9 cellular contexts compared by ENCODE assay signal in genomic region chr6:43695078-43695966, GRCh38. TPM values are rescaled to one million over a fixed set of nuclear protein-coding genes. Genes with fewer than 3 reads are reported as not detected.
DNase-seq lines count a peak whose midpoint lies in the region; TF ChIP-seq lines count a peak whose summit lies in the region.
"Had no signal": no experiment of that assay in that cellular context is flagged by ENCODE, and none has a peak within 500 bp of the region (broad histone marks: within the 10 kb centered on the region; RNA-seq: fewer than 3 reads in every experiment).

No MANE protein-coding gene starts in this region.

- H3K4me1 ChIP-seq in iPS-20b (ENCODE audit: insufficient read depth, low read length), result peaks cover 31% of the 10 kb centered on the region
- H3K4me1 ChIP-seq in skeletal muscle tissue (ENCODE audit: control insufficient read depth in 3 of 3, insufficient read depth in 3 of 3, low read length in 3 of 3), result peaks cover 31 to 43% (median 35%) of the 10 kb centered on the region in 3 donors
- peaks cover 0 to 9% (median 5%) of the 10 kb centered on the region in 4 donors for H3K4me1 ChIP-seq in tibial artery
- peaks cover 0 to 16% (median 12%) of the 10 kb centered on the region in 4 donors for H3K4me1 ChIP-seq in tibial nerve

- TF ChIP-seq EP300 in Ishikawa (IDR thresholded peaks at IDR 0.05; ENCODE audit: borderline replicate concordance) (peak; percentile 16; the same call in 1 of the 2 replicates), tibial nerve (IDR thresholded peaks at IDR 0.05) (no peak)

- H3K9ac ChIP-seq in iPS-20b (ENCODE audit: low read depth, low read length) (no peak overlapping the region; the same call in 1 of the 2 replicates), skeletal muscle tissue (ENCODE audit: low read depth in 1 of 3, low read length in 3 of 3) (peak overlapping the region in 1 of 3 donors; percentile 8)

- no peak for TF ChIP-seq CTCF in tibial artery (IDR thresholded peaks at IDR 0.05)
- no peak for TF ChIP-seq CTCF in tibial nerve (IDR thresholded peaks at IDR 0.05)

- DNase-seq in NCI-H748 (lab: John Stamatoyannopoulos, UW; ENCODE audit: unreplicated experiment), result peak; percentile 95
- DNase-seq in SKM-1 (lab: John Stamatoyannopoulos, UW; ENCODE audit: unreplicated experiment), result no peak
- DNase-seq in tibial artery, result no peak
- DNase-seq in tibial nerve (ENCODE audit: low spot score in 2 of 2), result no peak
- DNase-seq: activated naive CD4-positive, alpha-beta T cell treated with Interleukin-2 at 50 U/mL for 16 hours; ovary had no signal

- H3K27me3 ChIP-seq in iPS-20b (ENCODE audit: insufficient read depth, low read length) (no peaks in the 10 kb centered on the region), skeletal muscle tissue (ENCODE audit: control insufficient read depth in 3 of 3, insufficient read depth in 3 of 3, low read length in 3 of 3) (no peaks in the 10 kb centered on the region), tibial artery (peaks cover 0 to 14% of the 10 kb centered on the region in 2 donors), tibial nerve (peaks cover 0 to 13% of the 10 kb centered on the region in 2 donors)
- H3K27me3 ChIP-seq: ovary had no signal

- H3K27ac ChIP-seq in iPS-20b (ENCODE audit: low read length) (no peak overlapping the region), skeletal muscle tissue (ENCODE audit: low read depth, low read length) (peak overlapping the region; percentile 30), tibial artery (no peak overlapping the region), tibial nerve (no peak overlapping the region)
- H3K27ac ChIP-seq: ovary had no signal

- no peak for TF ChIP-seq RAD21 in Ishikawa (IDR thresholded peaks at IDR 0.05; ENCODE audit: low read depth)

- 67 to 69% methylated on average over 11 to 12 of the region's 12 CpGs for WGBS in tibial nerve, 2 donors

- no peak for TF ChIP-seq POLR2A in tibial nerve (IDR thresholded peaks at IDR 0.05)

- H3K9me3 ChIP-seq in iPS-20b (ENCODE audit: insufficient read depth, low read depth, low read length), result no peaks in the 10 kb centered on the region
- no peaks in the 10 kb centered on the region for H3K9me3 ChIP-seq in skeletal muscle tissue (ENCODE audit: control insufficient read depth in 3 of 3, low read length in 3 of 3)
- no peaks in the 10 kb centered on the region for H3K9me3 ChIP-seq in tibial artery
- no peaks in the 10 kb centered on the region for H3K9me3 ChIP-seq in tibial nerve
- H3K9me3 ChIP-seq: ovary had no signal

- intact Hi-C loops in tibial artery (cut with DNase I; ENCODE audit: low total_unique reads), result no loop called here

- 0 out of 2 replicates have a peak overlapping the region, but pooled peaks have one; percentile 0 for H3K4me3 ChIP-seq in iPS-20b (ENCODE audit: low read length)
- no peak overlapping the region for H3K4me3 ChIP-seq in skeletal muscle tissue (ENCODE audit: low read length in 3 of 3)
- no peak overlapping the region for H3K4me3 ChIP-seq in tibial artery
- H3K4me3 ChIP-seq in tibial nerve, result no peak overlapping the region
- H3K4me3 ChIP-seq: ovary had no signal

- H3K36me3 ChIP-seq in iPS-20b (ENCODE audit: insufficient read depth, low read depth, low read length), result no peaks in the 10 kb centered on the region
- no peaks in the 10 kb centered on the region for H3K36me3 ChIP-seq in skeletal muscle tissue (ENCODE audit: control insufficient read depth in 3 of 3, insufficient read depth in 3 of 3, low read length in 3 of 3)
- H3K36me3 ChIP-seq in tibial artery, result no peaks in the 10 kb centered on the region
- no peaks in the 10 kb centered on the region for H3K36me3 ChIP-seq in tibial nerve
- H3K36me3 ChIP-seq: ovary had no signal

TF ChIP-seq in Ishikawa, 13 proteins besides CTCF, POLR2A, EP300 and RAD21:
- TF ChIP-seq CEBPB (IDR thresholded peaks at IDR 0.05) (peak; percentile 77), EGR1 (IDR thresholded peaks at IDR 0.05) (no peak), REST (IDR thresholded peaks at IDR 0.05; ENCODE audit: low read depth) (no peak), YY1 (IDR thresholded peaks at IDR 0.05; ENCODE audit: low read depth) (no peak), TCF12 (IDR thresholded peaks at IDR 0.05; ENCODE audit: low read depth) (peak; percentile 34; the same call in 1 of the 2 replicates)

RNA-seq across cellular contexts. Expression of gene MRPS18A, which starts 7.7 kb away (rescaled TPM):
- 44.4 TPM for total RNA-seq in skeletal muscle tissue
- total RNA-seq in tibial nerve, result 10 to 100 TPM; 38.1 to 45.8 (median 43.9) TPM

RNA-seq across cellular contexts. Expression of gene RSPH9, which starts 50.5 kb away (rescaled TPM):
- total RNA-seq in skeletal muscle tissue (0.52 TPM), tibial nerve (under 1 TPM in 3 of 4 donors, not detected in 1; 0.30 to 0.66 (median 0.63) TPM)

RNA-seq across cellular contexts. Expression of gene MAD2L1BP, which starts 59.7 kb away (rescaled TPM):
- total RNA-seq in skeletal muscle tissue (25.1 TPM), tibial nerve (10 to 100 TPM; 16.3 to 36.9 (median 21.5) TPM)
